8 cellular contexts compared by ENCODE assay signal in the genomic region with DNA sequence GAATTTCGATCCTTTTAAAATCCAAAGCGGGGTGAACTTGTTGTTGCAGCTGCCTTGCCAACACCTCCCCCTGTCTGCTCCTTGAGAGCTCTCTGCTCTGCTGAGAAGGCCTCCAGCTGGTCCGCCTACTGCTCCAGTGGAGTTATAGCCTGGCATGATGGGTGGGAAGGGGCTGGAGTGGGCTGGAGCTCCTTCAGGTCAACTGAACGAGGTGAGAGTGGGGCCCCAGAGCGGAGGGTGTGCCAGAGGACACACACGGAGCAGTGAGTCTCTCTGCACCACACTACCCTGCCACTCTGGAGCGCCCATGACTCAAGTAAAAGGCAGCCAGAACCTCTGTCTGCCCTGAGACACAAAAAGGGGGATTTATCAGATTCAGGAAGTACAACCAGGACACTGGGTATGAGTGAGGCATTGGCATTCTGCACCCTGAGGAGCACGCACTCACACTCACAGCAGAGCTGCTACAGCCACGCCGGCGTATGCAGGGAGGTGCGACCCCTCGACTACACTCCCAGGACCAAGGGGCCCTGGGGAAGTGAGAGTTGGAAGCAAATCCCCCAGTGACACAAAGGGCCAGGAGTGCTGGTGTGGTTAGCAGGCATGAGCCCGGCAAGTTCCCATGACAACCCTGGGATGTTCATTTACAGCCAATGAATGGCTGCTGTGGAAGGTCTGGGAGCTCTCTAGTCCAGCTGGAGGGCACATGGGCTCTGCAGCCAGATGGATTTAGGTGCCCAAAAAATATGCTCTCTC. TPM values are rescaled to one million over a fixed set of nuclear protein-coding genes. Genes with fewer than 3 reads are reported as not detected.
DNase-seq lines count a peak whose midpoint lies in the region; ATAC-seq and TF ChIP-seq lines count a peak whose summit lies in the region.

No MANE protein-coding gene starts in this region.

- H3K9ac ChIP-seq in skeletal muscle tissue (ENCODE audit: low read depth in 1 of 3, low read length in 3 of 3), result peak overlapping the region in 1 of 3 donors; percentile 54

- H3K4me3 ChIP-seq in GM23338, result no peak overlapping the region
- H3K4me3 ChIP-seq in skeletal muscle tissue (ENCODE audit: low read length in 3 of 3), result no peak overlapping the region

- DNase-seq in GM23338 (ENCODE audit: low spot score), result no peak
- peak; percentile 70 for DNase-seq in T1000 (lab: John Stamatoyannopoulos, UW)
- peak; percentile 62 for DNase-seq in foreskin melanocyte
- DNase-seq in UCSD-AML1 (lab: John Stamatoyannopoulos, UW; ENCODE audit: unreplicated experiment), result no peak
- no peak for DNase-seq in COLO829 (ENCODE audit: low spot score)
- DNase-seq in NCI-H1436 (lab: John Stamatoyannopoulos, UW), result no peak

- H3K27ac ChIP-seq in GM23338 (ENCODE audit: low read depth) (no peak overlapping the region), skeletal muscle tissue (ENCODE audit: low read depth, low read length) (peak overlapping the region; percentile 55)

- H3K4me1 ChIP-seq in GM23338 (ENCODE audit: insufficient read depth), result peaks cover 5% of the 10 kb centered on the region; the same call in 1 of the 2 replicates
- H3K4me1 ChIP-seq in skeletal muscle tissue (ENCODE audit: control insufficient read depth in 3 of 3, insufficient read depth in 3 of 3, low read length in 3 of 3), result peaks cover 26 to 38% (median 37%) of the 10 kb centered on the region in 3 donors

- no peaks in the 10 kb centered on the region for H3K9me2 ChIP-seq in GM23338 (ENCODE audit: insufficient read depth)

- no peaks in the 10 kb centered on the region for H3K9me3 ChIP-seq in skeletal muscle tissue (ENCODE audit: control insufficient read depth in 3 of 3, low read length in 3 of 3)

- no peak for TF ChIP-seq CTCF in GM23338 (conservative IDR thresholded peaks at IDR 0.05; ENCODE audit: low read depth in 2 of 2)

- H2AFZ ChIP-seq in GM23338, result no peak overlapping the region

- H3K4me1 Mint-ChIP-seq in GM23338, result peaks cover 13% of the 10 kb centered on the region

- H3K27me3 ChIP-seq in GM23338 (ENCODE audit: insufficient read depth) (no peaks in the 10 kb centered on the region), skeletal muscle tissue (ENCODE audit: control insufficient read depth in 3 of 3, insufficient read depth in 3 of 3, low read length in 3 of 3) (no peaks in the 10 kb centered on the region)

- peaks cover 4% of the 10 kb centered on the region for H3K27me3 Mint-ChIP-seq in GM23338 (ENCODE audit: insufficient read depth, low read depth, poor library complexity)

- peak overlapping the region; percentile 59 for H3K27ac Mint-ChIP-seq in GM23338

- H4K20me1 ChIP-seq in GM23338 (replicated peaks; ENCODE audit: insufficient read depth), result no peaks in the 10 kb centered on the region

- ATAC-seq in GM23338 (no peak; the same call in 2 of the 3 replicates), HG03135 (IDR thresholded peaks at IDR 0.05; ENCODE audit: unreplicated experiment) (no peak)

- no peak overlapping the region for H3K4me3 Mint-ChIP-seq in GM23338

- H3F3A ChIP-seq in GM23338 (replicated peaks; ENCODE audit: low read depth), result no peaks in the 10 kb centered on the region

- H3K36me3 ChIP-seq in GM23338 (ENCODE audit: insufficient read depth) (peaks cover 4% of the 10 kb centered on the region; the same call in 1 of the 2 replicates), skeletal muscle tissue (ENCODE audit: control insufficient read depth in 3 of 3, insufficient read depth in 3 of 3, low read length in 3 of 3) (peaks cover 61 to 65% (median 62%) of the 10 kb centered on the region in 3 donors)

- H3K36me3 Mint-ChIP-seq in GM23338 (ENCODE audit: low read depth), result peaks cover 53% of the 10 kb centered on the region

- no peaks in the 10 kb centered on the region for H3K9me3 Mint-ChIP-seq in GM23338

- no peak overlapping the region for H3K4me2 ChIP-seq in GM23338

- no peaks in the 10 kb centered on the region for H3K79me2 ChIP-seq in GM23338 (replicated peaks; ENCODE audit: insufficient read depth)

TF ChIP-seq in GM23338, 12 proteins besides CTCF, POLR2A, EP300 and RAD21 (continues in another document):
- TF ChIP-seq CREB1 (CRISPR knock-in tag; IDR thresholded peaks at IDR 0.05; ENCODE audit: low read depth) (no peak), JUNB (IDR thresholded peaks at IDR 0.05; ENCODE audit: unreplicated experiment) (no peak), EZH2phosphoT487 (IDR thresholded peaks at IDR 0.05; ENCODE audit: unreplicated experiment) (no peak), ZNF331 (CRISPR knock-in tag; IDR thresholded peaks at IDR 0.05; ENCODE audit: low read depth) (no peak), STAT1 (IDR thresholded peaks at IDR 0.05; ENCODE audit: unreplicated experiment) (no peak), ZNF114 (CRISPR knock-in tag; IDR thresholded peaks at IDR 0.05) (no peak)
- TF ChIP-seq, protein P1, sequence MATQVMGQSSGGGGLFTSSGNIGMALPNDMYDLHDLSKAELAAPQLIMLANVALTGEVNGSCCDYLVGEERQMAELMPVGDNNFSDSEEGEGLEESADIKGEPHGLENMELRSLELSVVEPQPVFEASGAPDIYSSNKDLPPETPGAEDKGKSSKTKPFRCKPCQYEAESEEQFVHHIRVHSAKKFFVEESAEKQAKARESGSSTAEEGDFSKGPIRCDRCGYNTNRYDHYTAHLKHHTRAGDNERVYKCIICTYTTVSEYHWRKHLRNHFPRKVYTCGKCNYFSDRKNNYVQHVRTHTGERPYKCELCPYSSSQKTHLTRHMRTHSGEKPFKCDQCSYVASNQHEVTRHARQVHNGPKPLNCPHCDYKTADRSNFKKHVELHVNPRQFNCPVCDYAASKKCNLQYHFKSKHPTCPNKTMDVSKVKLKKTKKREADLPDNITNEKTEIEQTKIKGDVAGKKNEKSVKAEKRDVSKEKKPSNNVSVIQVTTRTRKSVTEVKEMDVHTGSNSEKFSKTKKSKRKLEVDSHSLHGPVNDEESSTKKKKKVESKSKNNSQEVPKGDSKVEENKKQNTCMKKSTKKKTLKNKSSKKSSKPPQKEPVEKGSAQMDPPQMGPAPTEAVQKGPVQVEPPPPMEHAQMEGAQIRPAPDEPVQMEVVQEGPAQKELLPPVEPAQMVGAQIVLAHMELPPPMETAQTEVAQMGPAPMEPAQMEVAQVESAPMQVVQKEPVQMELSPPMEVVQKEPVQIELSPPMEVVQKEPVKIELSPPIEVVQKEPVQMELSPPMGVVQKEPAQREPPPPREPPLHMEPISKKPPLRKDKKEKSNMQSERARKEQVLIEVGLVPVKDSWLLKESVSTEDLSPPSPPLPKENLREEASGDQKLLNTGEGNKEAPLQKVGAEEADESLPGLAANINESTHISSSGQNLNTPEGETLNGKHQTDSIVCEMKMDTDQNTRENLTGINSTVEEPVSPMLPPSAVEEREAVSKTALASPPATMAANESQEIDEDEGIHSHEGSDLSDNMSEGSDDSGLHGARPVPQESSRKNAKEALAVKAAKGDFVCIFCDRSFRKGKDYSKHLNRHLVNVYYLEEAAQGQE (IDR thresholded peaks at IDR 0.05; ENCODE audit: unreplicated experiment), result no peak

RNA-seq across cellular contexts. Expression of a gene that starts 28.0 kb away (rescaled TPM):
- total RNA-seq in GM23338 (2014; rRNA removed; shearing (Covaris generic)), result 27.1 and 27.3 TPM in 2 replicates
- polyA plus RNA-seq in GM23338 (2016; fragmentation: Nextera tagmentation; extraction: Ambion mirVana), result 9.2 and 11.5 TPM in 2 replicates
- total RNA-seq in skeletal muscle tissue, result 40.7 TPM

RNA-seq across cellular contexts. Expression of a gene that starts 34.3 kb away (rescaled TPM):
- 20.0 and 20.2 TPM in 2 replicates for total RNA-seq in GM23338 (2014; rRNA removed; shearing (Covaris generic))
- 8.1 and 8.5 TPM in 2 replicates for polyA plus RNA-seq in GM23338 (2016; fragmentation: Nextera tagmentation; extraction: Ambion mirVana)
- total RNA-seq in skeletal muscle tissue, result 11.0 TPM

RNA-seq across cellular contexts. Expression of a gene that starts 45.2 kb away (rescaled TPM):
- total RNA-seq in GM23338 (2014; rRNA removed; shearing (Covaris generic)), result 4.4 and 6.3 TPM in 2 replicates
- 3.1 and 3.7 TPM in 2 replicates for polyA plus RNA-seq in GM23338 (2016; fragmentation: Nextera tagmentation; extraction: Ambion mirVana)
- 0.52 TPM for total RNA-seq in skeletal muscle tissue

RNA-seq across cellular contexts. Expression of a gene that starts 46.3 kb away (rescaled TPM):
- total RNA-seq in GM23338 (2014; rRNA removed; shearing (Covaris generic)), result 27.5 and 28.6 TPM in 2 replicates
- polyA plus RNA-seq in GM23338 (2016; fragmentation: Nextera tagmentation; extraction: Ambion mirVana), result 96.2 and 98.9 TPM in 2 replicates
- total RNA-seq in skeletal muscle tissue, result 4.2 TPM

Comparison
In these comparisons a context has a peak if more than half of its experiments do, and no peak if none do; other contexts are left out.
1. DNase-seq: peak in T1000 (single experiment) and foreskin melanocyte (single experiment); none in GM23338 (single experiment), UCSD-AML1 (single experiment), COLO829 (single experiment) and NCI-H1436 (single experiment).